Comparison of ENCODE assay signal across 30 cellular contexts in genomic region chr11:2735053-2735589, GRCh38.
"Had no signal": no experiment of that assay in that cellular context is flagged by ENCODE, and none has a peak within 500 bp of the region (broad histone marks: within the 10 kb centered on the region; RNA-seq: fewer than 3 reads in every experiment).

No MANE protein-coding gene starts in this region.

- H3K4me3 Mint-ChIP-seq: activated CD4-positive, alpha-beta memory T cell treated with anti-CD3 and anti-CD28 coated beads for 36 hours; activated CD4-positive, alpha-beta T cell treated with anti-CD3 and anti-CD28 coated beads for 36 hours; activated CD4-positive, alpha-beta T cell treated with anti-CD3 and anti-CD28 coated beads, Interleukin-2, amount 10 ng/mL, durations not matched to agents 24 days and 14 days; activated CD8-positive, alpha-beta memory T cell treated with anti-CD3 and anti-CD28 coated beads, Interleukin-2, amount 10 ng/mL, durations not matched to agents 7 days and 5 days; activated CD8-positive, alpha-beta T cell treated with anti-CD3 and anti-CD28 coated beads, Interleukin-2, amount 10 ng/mL, durations not matched to agents 7 days and 5 days; activated naive CD4-positive, alpha-beta T cell treated with anti-CD3 and anti-CD28 coated beads, Interleukin-2, amount 10 ng/mL, durations not matched to agents 7 days and 5 days; activated naive CD8-positive, alpha-beta T cell treated with anti-CD3 and anti-CD28 coated beads, Interleukin-2, amount 10 ng/mL, durations not matched to agents 7 days and 5 days; activated T-cell treated with anti-CD3 and anti-CD28 coated beads, Interleukin-2, amount 50 U/mL, for 24 hours; activated T-cell treated with anti-CD3 and anti-CD28 coated beads, Interleukin-2, amount 50 U/mL, for 72 hours; central memory CD8-positive, alpha-beta T cell; dendritic cell treated with granulocyte-macrophage colony-stimulating factor and Interleukin-4, amounts not matched to agents 40 ng/mL and 50 ng/mL, for 4 days; endodermal cell had no signal

- H3K27me3 Mint-ChIP-seq: activated CD4-positive, alpha-beta memory T cell treated with anti-CD3 and anti-CD28 coated beads for 36 hours; activated CD4-positive, alpha-beta T cell treated with anti-CD3 and anti-CD28 coated beads for 36 hours; activated CD4-positive, alpha-beta T cell treated with anti-CD3 and anti-CD28 coated beads, Interleukin-2, amount 10 ng/mL, durations not matched to agents 24 days and 14 days; activated CD8-positive, alpha-beta memory T cell treated with anti-CD3 and anti-CD28 coated beads, Interleukin-2, amount 10 ng/mL, durations not matched to agents 7 days and 5 days; activated naive CD4-positive, alpha-beta T cell treated with anti-CD3 and anti-CD28 coated beads, Interleukin-2, amount 10 ng/mL, durations not matched to agents 7 days and 5 days; activated naive CD8-positive, alpha-beta T cell treated with anti-CD3 and anti-CD28 coated beads, Interleukin-2, amount 10 ng/mL, durations not matched to agents 7 days and 5 days; activated T-cell treated with anti-CD3 and anti-CD28 coated beads, Interleukin-2, amount 50 U/mL, for 24 hours; central memory CD8-positive, alpha-beta T cell; dendritic cell treated with granulocyte-macrophage colony-stimulating factor and Interleukin-4, amounts not matched to agents 40 ng/mL and 50 ng/mL, for 4 days had no signal

- H3K9me3 Mint-ChIP-seq: activated CD4-positive, alpha-beta memory T cell treated with anti-CD3 and anti-CD28 coated beads for 36 hours; activated CD4-positive, alpha-beta T cell treated with anti-CD3 and anti-CD28 coated beads, Interleukin-2, amount 10 ng/mL, durations not matched to agents 24 days and 14 days; activated naive CD4-positive, alpha-beta T cell treated with anti-CD3 and anti-CD28 coated beads, Interleukin-2, amount 10 ng/mL, durations not matched to agents 7 days and 5 days; activated naive CD4-positive, alpha-beta T cell treated with anti-CD3 and anti-CD28 coated beads, Interleukin-2, amount 50 U/mL, for 72 hours; activated naive CD8-positive, alpha-beta T cell treated with anti-CD3 and anti-CD28 coated beads, Interleukin-2, amount 10 ng/mL, durations not matched to agents 7 days and 5 days; activated T-cell treated with anti-CD3 and anti-CD28 coated beads, Interleukin-2, amount 50 U/mL, for 24 hours; activated T-cell treated with anti-CD3 and anti-CD28 coated beads, Interleukin-2, amount 50 U/mL, for 72 hours; central memory CD8-positive, alpha-beta T cell; dendritic cell treated with granulocyte-macrophage colony-stimulating factor and Interleukin-4, amounts not matched to agents 40 ng/mL and 50 ng/mL, for 4 days; endodermal cell had no signal

- H3K4me1 Mint-ChIP-seq: activated CD4-positive, alpha-beta T cell treated with anti-CD3 and anti-CD28 coated beads for 36 hours; activated CD4-positive, alpha-beta T cell treated with anti-CD3 and anti-CD28 coated beads, Interleukin-2, amount 10 ng/mL, durations not matched to agents 24 days and 14 days; activated CD8-positive, alpha-beta memory T cell treated with anti-CD3 and anti-CD28 coated beads, Interleukin-2, amount 10 ng/mL, durations not matched to agents 7 days and 5 days; activated naive CD4-positive, alpha-beta T cell treated with anti-CD3 and anti-CD28 coated beads, Interleukin-2, amount 10 ng/mL, durations not matched to agents 7 days and 5 days; activated naive CD8-positive, alpha-beta T cell treated with anti-CD3 and anti-CD28 coated beads, Interleukin-2, amount 10 ng/mL, durations not matched to agents 7 days and 5 days; central memory CD8-positive, alpha-beta T cell had no signal

- H3K4me3 ChIP-seq: coronary artery, dorsolateral prefrontal cortex had no signal

- H3K27ac Mint-ChIP-seq: activated CD4-positive, alpha-beta memory T cell treated with anti-CD3 and anti-CD28 coated beads for 36 hours; activated CD4-positive, alpha-beta T cell treated with anti-CD3 and anti-CD28 coated beads for 36 hours; activated CD4-positive, alpha-beta T cell treated with anti-CD3 and anti-CD28 coated beads, Interleukin-2, amount 10 ng/mL, durations not matched to agents 24 days and 14 days; activated CD8-positive, alpha-beta memory T cell treated with anti-CD3 and anti-CD28 coated beads, Interleukin-2, amount 10 ng/mL, durations not matched to agents 7 days and 5 days; activated CD8-positive, alpha-beta T cell treated with anti-CD3 and anti-CD28 coated beads, Interleukin-2, amount 10 ng/mL, durations not matched to agents 7 days and 5 days; activated naive CD4-positive, alpha-beta T cell treated with anti-CD3 and anti-CD28 coated beads, Interleukin-2, amount 10 ng/mL, durations not matched to agents 7 days and 5 days; activated naive CD8-positive, alpha-beta T cell treated with anti-CD3 and anti-CD28 coated beads, Interleukin-2, amount 10 ng/mL, durations not matched to agents 7 days and 5 days; activated T-cell treated with anti-CD3 and anti-CD28 coated beads, Interleukin-2, amount 50 U/mL, for 24 hours; activated T-cell treated with anti-CD3 and anti-CD28 coated beads, Interleukin-2, amount 50 U/mL, for 72 hours; dendritic cell treated with granulocyte-macrophage colony-stimulating factor and Interleukin-4, amounts not matched to agents 40 ng/mL and 50 ng/mL, for 4 days; endodermal cell had no signal

- ATAC-seq: activated CD4-positive, alpha-beta T cell treated with anti-CD3 and anti-CD28 coated beads for 36 hours; activated CD8-positive, alpha-beta memory T cell treated with anti-CD3 and anti-CD28 coated beads, Interleukin-2, amount 10 ng/mL, durations not matched to agents 7 days and 5 days; activated CD8-positive, alpha-beta T cell treated with anti-CD3 and anti-CD28 coated beads, Interleukin-2, amount 10 ng/mL, durations not matched to agents 7 days and 5 days; activated naive CD4-positive, alpha-beta T cell treated with anti-CD3 and anti-CD28 coated beads, Interleukin-2, amount 50 U/mL, for 72 hours; activated T-cell treated with anti-CD3 and anti-CD28 coated beads, Interleukin-2, amount 50 U/mL, for 72 hours; esophagus mucosa had no signal

- H3K36me3 ChIP-seq: brain microvascular endothelial cell had no signal

- H3K27me3 ChIP-seq: brain microvascular endothelial cell, dorsolateral prefrontal cortex had no signal

- H3K27ac ChIP-seq: brain microvascular endothelial cell, coronary artery, dorsolateral prefrontal cortex had no signal

- H3K36me3 Mint-ChIP-seq: activated CD4-positive, alpha-beta memory T cell treated with anti-CD3 and anti-CD28 coated beads for 36 hours; activated CD8-positive, alpha-beta memory T cell treated with anti-CD3 and anti-CD28 coated beads, Interleukin-2, amount 10 ng/mL, durations not matched to agents 7 days and 5 days; activated naive CD4-positive, alpha-beta T cell treated with anti-CD3 and anti-CD28 coated beads, Interleukin-2, amount 10 ng/mL, durations not matched to agents 7 days and 5 days; activated naive CD4-positive, alpha-beta T cell treated with anti-CD3 and anti-CD28 coated beads, Interleukin-2, amount 50 U/mL, for 72 hours; activated naive CD8-positive, alpha-beta T cell treated with anti-CD3 and anti-CD28 coated beads, Interleukin-2, amount 10 ng/mL, durations not matched to agents 7 days and 5 days had no signal

- DNase-seq: activated CD4-positive, alpha-beta memory T cell treated with anti-CD3 and anti-CD28 coated beads for 36 hours; activated CD4-positive, alpha-beta T cell treated with anti-CD3 and anti-CD28 coated beads for 36 hours; activated CD4-positive, alpha-beta T cell treated with anti-CD3 and anti-CD28 coated beads, Interleukin-2, amount 10 ng/mL, durations not matched to agents 24 days and 14 days; activated CD4-positive, CD25-positive, alpha-beta regulatory T cell; activated CD4-positive, CD25-positive, alpha-beta regulatory T cell treated with anti-CD3 and anti-CD28 coated beads, Interleukin-2, amount 50 U/mL, for 72 hours; activated CD8-positive, alpha-beta memory T cell treated with anti-CD3 and anti-CD28 coated beads, Interleukin-2, amount 10 ng/mL, durations not matched to agents 7 days and 5 days; activated CD8-positive, alpha-beta memory T cell treated with anti-CD3 and anti-CD28 coated beads, Interleukin-2, amount 50 U/mL, for 4 hours; activated CD8-positive, alpha-beta T cell treated with anti-CD3 and anti-CD28 coated beads, Interleukin-2, amount 10 ng/mL, durations not matched to agents 7 days and 5 days; activated gamma-delta T cell; activated naive CD4-positive, alpha-beta T cell; activated naive CD4-positive, alpha-beta T cell treated with anti-CD3 and anti-CD28 coated beads, Interleukin-2, amount 10 ng/mL, durations not matched to agents 7 days and 5 days; activated naive CD8-positive, alpha-beta T cell treated with anti-CD3 and anti-CD28 coated beads, Interleukin-2, amount 10 ng/mL, durations not matched to agents 7 days and 5 days; activated T-cell treated with anti-CD3 and anti-CD28 coated beads, Interleukin-2, amount 50 U/mL, for 24 hours; activated T-cell treated with anti-CD3 and anti-CD28 coated beads, Interleukin-2, amount 50 U/mL, for 72 hours; amniotic stem cell; anterior cingulate cortex; brain microvascular endothelial cell; dorsolateral prefrontal cortex; effector memory CD4-positive, alpha-beta T cell; endodermal cell; foreskin fibroblast; T-helper 2 cell had no signal

- FAIRE-seq: astrocyte, bronchial epithelial cell, frontal cortex had no signal
